Comparison of ENCODE assay signal across 10 cellular contexts in the genomic region with DNA sequence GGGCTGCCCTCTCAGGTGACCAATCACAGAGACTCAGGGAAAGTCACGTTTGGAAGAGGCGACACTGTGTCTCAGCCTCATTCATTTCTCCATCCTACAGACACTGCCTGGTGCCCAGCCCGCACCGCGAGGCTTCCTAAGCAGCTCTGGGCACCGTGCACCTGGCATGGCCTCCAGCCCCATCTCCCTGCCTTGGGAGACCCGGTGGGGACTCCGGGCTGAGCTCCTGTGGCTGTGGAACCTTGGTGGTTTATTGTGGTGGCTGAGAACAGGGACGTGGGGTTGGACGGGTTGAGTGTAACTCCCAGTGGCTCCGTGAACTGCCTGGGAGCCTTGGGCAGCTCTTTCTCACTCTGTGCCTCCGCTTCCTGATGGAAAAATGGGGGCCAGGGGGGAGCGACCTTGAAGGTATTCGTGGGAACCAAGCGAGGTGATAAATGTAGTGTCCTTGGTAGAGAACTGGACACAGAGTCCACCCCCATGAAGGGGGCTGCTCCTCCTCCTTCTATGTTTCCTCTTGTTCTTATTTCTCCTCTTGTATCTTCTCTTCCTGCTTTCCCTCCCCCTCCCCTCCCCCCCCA.
A peak's percentile ranks its signal among the peaks of the same experiment; 100 is the strongest.
DNase-seq lines count a peak whose midpoint lies in the region; ATAC-seq and TF ChIP-seq lines count a peak whose summit lies in the region.
"Had no signal": no experiment of that assay in that cellular context is flagged by ENCODE, and none has a peak within 500 bp of the region (broad histone marks: within the 10 kb centered on the region; RNA-seq: fewer than 3 reads in every experiment).

No MANE protein-coding gene starts in this region.

- WGBS in testis, 2 donors, result 33 to 35% methylated on average over 7 to 15 of the region's 15 CpGs

- TF ChIP-seq POLR2A in testis (IDR thresholded peaks at IDR 0.05), result no peak

- no peaks in the 10 kb centered on the region for H3K36me3 Mint-ChIP-seq in activated CD4-positive, alpha-beta T cell treated with anti-CD3 and anti-CD28 coated beads for 36 hours (ENCODE audit: low read depth)

- no peak overlapping the region for H3K27ac Mint-ChIP-seq in activated CD4-positive, alpha-beta T cell treated with anti-CD3 and anti-CD28 coated beads for 36 hours

- no peaks in the 10 kb centered on the region for H3K9me3 ChIP-seq in testis
- H3K9me3 ChIP-seq: ascending aorta had no signal

- H3K4me1 Mint-ChIP-seq in activated CD4-positive, alpha-beta T cell treated with anti-CD3 and anti-CD28 coated beads for 36 hours, result peaks cover 13% of the 10 kb centered on the region

- peak; percentile 43 for ATAC-seq in activated CD4-positive, alpha-beta T cell treated with anti-CD3 and anti-CD28 coated beads for 36 hours
- ATAC-seq in SK-N-SH treated with all-trans-retinoic acid at 6 μM for 48 hours (peak; percentile 39), HG02678 (IDR thresholded peaks at IDR 0.05; ENCODE audit: unreplicated experiment) (no peak)

- intact Hi-C loops in activated CD4-positive, alpha-beta T cell treated with anti-CD3 and anti-CD28 coated beads for 36 hours (cut with DNase I, micrococcal nuclease), result loop anchor here in 1 of 2 experiments (2.0 kb wide), 1 partner anchor 23 kb away; no protein-coding TSS in a partner anchor
- intact Hi-C loops in testis (cut with DNase I; ENCODE audit: low total_unique reads), result no loop called here

- H3K27me3 ChIP-seq in testis, result no peaks in the 10 kb centered on the region
- H3K27me3 ChIP-seq: ascending aorta had no signal

- H3K9me3 Mint-ChIP-seq in activated CD4-positive, alpha-beta T cell treated with anti-CD3 and anti-CD28 coated beads for 36 hours (ENCODE audit: low read depth), result no peaks in the 10 kb centered on the region

- TF ChIP-seq CTCF in testis (IDR thresholded peaks at IDR 0.05), result no peak

- H3K4me3 Mint-ChIP-seq in activated CD4-positive, alpha-beta T cell treated with anti-CD3 and anti-CD28 coated beads for 36 hours, result no peak overlapping the region

- H3K27me3 Mint-ChIP-seq in activated CD4-positive, alpha-beta T cell treated with anti-CD3 and anti-CD28 coated beads for 36 hours, result no peaks in the 10 kb centered on the region

- CTCF ChIA-PET in activated CD4-positive, alpha-beta T cell treated with anti-CD3 and anti-CD28 coated beads for 36 hours (lab: Charles Lee), result interaction anchor here (0.6 kb wide), 1 partner anchor 44 kb away, joined by 3 read pairs; no protein-coding TSS in a partner anchor

- H3K27ac ChIP-seq in testis, result peak overlapping the region in 1 of 2 donors; percentile 80

- no peak overlapping the region for H3K4me3 ChIP-seq in testis
- H3K4me3 ChIP-seq: ascending aorta had no signal

- H3K4me1 ChIP-seq in testis, result peaks cover 36% of the 10 kb centered on the region
- H3K4me1 ChIP-seq: ascending aorta had no signal

- DNase-seq in activated CD4-positive, alpha-beta T cell treated with anti-CD3 and anti-CD28 coated beads for 36 hours, result no peak
- no peak for DNase-seq in activated CD4-positive, alpha-beta T cell treated with anti-CD3 and anti-CD28 coated beads for 4 hours
- DNase-seq in islet precursor cell, result peak; percentile 54
- peak; percentile 16 for DNase-seq in testis
- DNase-seq in NCI-H1092 (lab: John Stamatoyannopoulos, UW), result no peak
- DNase-seq in epidermal melanocyte (ENCODE audit: insufficient read length, low spot score), result no peak
- DNase-seq: hypothalamus had no signal

- POLR2A ChIA-PET in activated CD4-positive, alpha-beta T cell treated with anti-CD3 and anti-CD28 coated beads for 36 hours (lab: Charles Lee), result interaction anchor here (0.6 kb wide), 1 partner anchor 110 kb away, joined by 3 read pairs; no protein-coding TSS in a partner anchor

- no peaks in the 10 kb centered on the region for H3K36me3 ChIP-seq in testis (ENCODE audit: low read depth, missing control alignments)
- H3K36me3 ChIP-seq: ascending aorta had no signal

TF ChIP-seq in SK-N-SH treated with all-trans-retinoic acid at 6 μM for 48 hours, 23 proteins besides CTCF, POLR2A, EP300 and RAD21:
- TF ChIP-seq ARNTL (CRISPR knock-in tag; IDR thresholded peaks at IDR 0.05; ENCODE audit: borderline replicate concordance, low read depth) (no peak), CSRNP3 (CRISPR knock-in tag; IDR thresholded peaks at IDR 0.05) (no peak), ZNF70 (CRISPR knock-in tag; IDR thresholded peaks at IDR 0.05) (no peak), OSR1 (CRISPR knock-in tag; IDR thresholded peaks at IDR 0.05) (no peak), TOX (CRISPR knock-in tag; IDR thresholded peaks at IDR 0.05; ENCODE audit: borderline replicate concordance) (no peak), GLIS3 (CRISPR knock-in tag; IDR thresholded peaks at IDR 0.05) (no peak), ZFP3 (CRISPR knock-in tag; IDR thresholded peaks at IDR 0.05) (no peak), ZC3H10 (CRISPR knock-in tag; IDR thresholded peaks at IDR 0.05) (no peak), ZNF8 (CRISPR knock-in tag; IDR thresholded peaks at IDR 0.05) (no peak), BACH2 (CRISPR knock-in tag; IDR thresholded peaks at IDR 0.05; ENCODE audit: borderline replicate concordance) (no peak)

Comparison
In these comparisons a context has a peak if more than half of its experiments do, and no peak if none do; other contexts are left out.
1. DNase-seq: peak in islet precursor cell (single experiment) and testis (single experiment); none in activated CD4-positive, alpha-beta T cell treated with anti-CD3 and anti-CD28 coated beads for 36 hours (single experiment), activated CD4-positive, alpha-beta T cell treated with anti-CD3 and anti-CD28 coated beads for 4 hours (0 of 2), NCI-H1092 (single experiment) and epidermal melanocyte (single experiment).